Comparison of ENCODE assay signal across 8 cellular contexts in the genomic region with DNA sequence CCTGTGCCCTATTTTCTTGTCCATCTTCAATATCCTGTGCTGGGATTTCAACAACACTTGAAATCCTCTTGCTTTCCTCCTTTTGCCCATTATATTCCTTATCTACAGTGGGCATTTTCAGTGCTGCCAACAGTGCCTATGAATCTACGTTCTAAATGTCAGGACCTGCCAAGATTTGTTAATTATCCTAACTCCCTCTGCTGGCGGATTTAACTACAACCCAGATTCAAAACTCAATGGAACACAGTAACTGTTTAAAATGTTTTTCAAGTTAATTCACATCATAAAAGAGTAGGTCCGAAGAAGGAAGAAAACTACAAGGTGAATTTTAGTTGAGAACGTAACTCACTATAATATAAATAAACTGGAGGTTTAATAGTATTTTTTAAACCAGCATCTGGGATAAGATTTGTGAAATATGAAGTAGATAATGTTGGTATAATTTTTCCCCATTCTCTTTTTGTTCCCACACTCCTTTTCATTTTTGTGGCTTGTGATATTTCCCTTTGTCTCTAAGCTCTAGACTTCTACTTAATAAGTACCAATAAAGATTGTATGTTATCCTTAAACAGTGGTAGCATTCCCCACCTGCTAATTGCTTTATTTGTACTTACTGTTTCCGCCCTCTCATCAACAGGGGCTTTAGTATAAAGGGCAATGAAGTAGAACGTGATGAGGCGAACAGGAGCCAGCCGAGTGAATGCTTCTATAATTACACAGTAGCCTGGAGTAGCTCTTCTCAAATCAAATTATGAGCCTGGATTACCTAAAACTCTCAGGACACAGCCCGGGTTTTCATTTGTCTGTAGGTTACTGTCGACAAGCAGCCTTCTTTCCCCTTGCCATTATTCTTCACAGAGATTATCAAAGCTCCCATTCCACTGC.
A peak's percentile ranks its signal among the peaks of the same experiment; 100 is the strongest.
DNase-seq lines count a peak whose midpoint lies in the region; ATAC-seq and TF ChIP-seq lines count a peak whose summit lies in the region.

No MANE protein-coding gene starts in this region.

- peak; percentile 59 for DNase-seq in activated CD4-positive, alpha-beta T cell treated with anti-CD3 and anti-CD28 coated beads, Interleukin-2, amount 10 ng/mL, durations not matched to agents 24 days and 14 days
- DNase-seq in activated CD4-positive, alpha-beta T cell treated with anti-CD3 and anti-CD28 coated beads, Interleukin-2, amount 50 U/mL, for 48 hours = no peak
- DNase-seq in NCI-H2107 treated with DMSO at 0.1 percent for 48 hours (lab: John Stamatoyannopoulos, UW; ENCODE audit: unreplicated experiment) (peak; percentile 100), body of pancreas (peak in 1 of 4 donors; percentile 3), lung microvascular endothelial cell (ENCODE audit: low read depth in 2 of 2) (peak; percentile 25 to 53), tibial artery (no peak), activated gamma-delta T cell (lab: John Stamatoyannopoulos, UW) (no peak)

- intact Hi-C loops in activated CD4-positive, alpha-beta T cell treated with anti-CD3 and anti-CD28 coated beads, Interleukin-2, amount 10 ng/mL, durations not matched to agents 24 days and 14 days (cut with micrococcal nuclease) = no loop called here
- intact Hi-C loops in body of pancreas (cut with DNase I) = no loop called here
- intact Hi-C loops in tibial artery (cut with DNase I; ENCODE audit: low total_unique reads) = no loop called here

- H3K27me3 ChIP-seq in body of pancreas (no peaks in the 10 kb centered on the region), tibial artery (no peaks in the 10 kb centered on the region)

- no peaks in the 10 kb centered on the region for H3K4me1 ChIP-seq in body of pancreas
- H3K4me1 ChIP-seq in tibial artery = no peaks in the 10 kb centered on the region

- H3K36me3 Mint-ChIP-seq in activated CD4-positive, alpha-beta T cell treated with anti-CD3 and anti-CD28 coated beads, Interleukin-2, amount 10 ng/mL, durations not matched to agents 24 days and 14 days (ENCODE audit: low read depth) = no peaks in the 10 kb centered on the region
- no peaks in the 10 kb centered on the region for H3K36me3 Mint-ChIP-seq in stimulated activated memory B cell treated with anti-CD40 and anti-IgM and Interleukin-4, amounts not matched to agents 10 μg/mL and 1 μg/mL and 100 μg/mL, for 72 hours

- ATAC-seq in body of pancreas = no peak
- ATAC-seq in stimulated activated memory B cell treated with anti-CD40 and anti-IgM and Interleukin-4, amounts not matched to agents 10 μg/mL and 1 μg/mL and 100 μg/mL, for 72 hours = no peak

- H3K27me3 Mint-ChIP-seq in activated CD4-positive, alpha-beta T cell treated with anti-CD3 and anti-CD28 coated beads, Interleukin-2, amount 10 ng/mL, durations not matched to agents 24 days and 14 days = peaks cover 4% of the 10 kb centered on the region
- H3K27me3 Mint-ChIP-seq in stimulated activated memory B cell treated with anti-CD40 and anti-IgM and Interleukin-4, amounts not matched to agents 10 μg/mL and 1 μg/mL and 100 μg/mL, for 72 hours = no peaks in the 10 kb centered on the region

- H3K4me3 ChIP-seq in body of pancreas (no peak overlapping the region), tibial artery (no peak overlapping the region)

- TF ChIP-seq POLR2A in body of pancreas (IDR thresholded peaks at IDR 0.05) = no peak

- H3K9me3 ChIP-seq in body of pancreas (no peaks in the 10 kb centered on the region), tibial artery (no peaks in the 10 kb centered on the region)

- no peaks in the 10 kb centered on the region for H3K36me3 ChIP-seq in body of pancreas (replicated peaks in 1 of 2; ENCODE audit: insufficient read depth in 1 of 2, low read depth in 2 of 2)
- H3K36me3 ChIP-seq in tibial artery = no peaks in the 10 kb centered on the region

- H3K27ac ChIP-seq in body of pancreas = no peak overlapping the region
- no peak overlapping the region for H3K27ac ChIP-seq in tibial artery

- 57 to 67% methylated on average over 10 of the region's 10 CpGs for WGBS in body of pancreas, 2 donors

- H3K4me1 Mint-ChIP-seq in activated CD4-positive, alpha-beta T cell treated with anti-CD3 and anti-CD28 coated beads, Interleukin-2, amount 10 ng/mL, durations not matched to agents 24 days and 14 days = no peaks in the 10 kb centered on the region
- no peaks in the 10 kb centered on the region for H3K4me1 Mint-ChIP-seq in stimulated activated memory B cell treated with anti-CD40 and anti-IgM and Interleukin-4, amounts not matched to agents 10 μg/mL and 1 μg/mL and 100 μg/mL, for 72 hours

- no peaks in the 10 kb centered on the region for H3K9me3 Mint-ChIP-seq in activated CD4-positive, alpha-beta T cell treated with anti-CD3 and anti-CD28 coated beads, Interleukin-2, amount 10 ng/mL, durations not matched to agents 24 days and 14 days
- H3K9me3 Mint-ChIP-seq in stimulated activated memory B cell treated with anti-CD40 and anti-IgM and Interleukin-4, amounts not matched to agents 10 μg/mL and 1 μg/mL and 100 μg/mL, for 72 hours = no peaks in the 10 kb centered on the region

- no peak overlapping the region for H3K4me3 Mint-ChIP-seq in activated CD4-positive, alpha-beta T cell treated with anti-CD3 and anti-CD28 coated beads, Interleukin-2, amount 10 ng/mL, durations not matched to agents 24 days and 14 days
- H3K4me3 Mint-ChIP-seq in stimulated activated memory B cell treated with anti-CD40 and anti-IgM and Interleukin-4, amounts not matched to agents 10 μg/mL and 1 μg/mL and 100 μg/mL, for 72 hours = no peak overlapping the region

- no peak overlapping the region for H3K27ac Mint-ChIP-seq in activated CD4-positive, alpha-beta T cell treated with anti-CD3 and anti-CD28 coated beads, Interleukin-2, amount 10 ng/mL, durations not matched to agents 24 days and 14 days
- no peak overlapping the region for H3K27ac Mint-ChIP-seq in stimulated activated memory B cell treated with anti-CD40 and anti-IgM and Interleukin-4, amounts not matched to agents 10 μg/mL and 1 μg/mL and 100 μg/mL, for 72 hours

- TF ChIP-seq CTCF in body of pancreas (IDR thresholded peaks at IDR 0.05) (peak in 5 of 7 experiments; percentile 26 to 47 (median 33)), tibial artery (IDR thresholded peaks at IDR 0.05) (no peak)

Comparison
In these comparisons a context has a peak if more than half of its experiments do, and no peak if none do; other contexts are left out.
1. DNase-seq: peak in activated CD4-positive, alpha-beta T cell treated with anti-CD3 and anti-CD28 coated beads, Interleukin-2, amount 10 ng/mL, durations not matched to agents 24 days and 14 days (single experiment), NCI-H2107 treated with DMSO at 0.1 percent for 48 hours (single experiment) and lung microvascular endothelial cell (2 of 2); none in activated CD4-positive, alpha-beta T cell treated with anti-CD3 and anti-CD28 coated beads, Interleukin-2, amount 50 U/mL, for 48 hours (0 of 2), tibial artery (0 of 2) and activated gamma-delta T cell (single experiment).
2. CTCF ChIP-seq: peak in body of pancreas (5 of 7); none in tibial artery (0 of 2).